Comparison of ENCODE assay signal across 9 cellular contexts in the genomic region with DNA sequence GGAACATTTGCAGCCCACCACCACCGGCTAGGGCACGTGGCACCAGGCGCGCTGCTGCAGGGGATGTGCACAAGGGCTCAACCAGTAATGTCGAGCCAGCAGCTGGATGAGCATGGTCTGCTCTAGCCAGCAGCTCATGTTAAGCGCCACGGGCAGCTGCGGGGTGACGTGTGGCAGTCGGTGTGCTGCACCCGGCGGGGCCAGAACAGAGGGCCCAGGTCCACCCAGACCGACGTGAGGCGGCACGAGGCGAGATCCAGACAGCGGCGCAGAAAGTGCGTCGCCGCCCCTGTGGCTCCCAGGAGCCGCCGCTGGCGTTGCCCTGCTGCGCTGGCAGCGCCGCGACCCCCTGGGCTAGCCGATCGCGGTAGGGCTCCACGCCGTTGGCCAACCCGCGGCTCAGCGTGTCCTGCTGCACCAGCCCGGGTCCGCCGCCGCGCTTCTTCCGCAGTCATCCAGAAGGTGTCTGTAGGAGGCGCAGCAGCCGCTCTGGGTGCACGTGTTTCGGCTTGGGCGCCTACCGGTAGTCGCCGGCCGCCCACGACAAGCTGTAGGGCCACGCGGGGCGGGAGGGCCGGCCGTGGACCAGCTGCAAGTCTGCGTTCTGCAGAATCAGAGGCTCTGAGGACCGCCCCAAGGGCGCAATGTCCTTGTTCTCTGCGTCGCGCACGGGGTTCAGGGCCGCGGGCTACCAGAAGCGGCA. TPM values are rescaled to one million over a fixed set of nuclear protein-coding genes. Genes with fewer than 3 reads are reported as not detected.
DNase-seq lines count a peak whose midpoint lies in the region; ATAC-seq and TF ChIP-seq lines count a peak whose summit lies in the region.
"Had no signal": no experiment of that assay in that cellular context is flagged by ENCODE, and none has a peak within 500 bp of the region (broad histone marks: within the 10 kb centered on the region; RNA-seq: fewer than 3 reads in every experiment).

No MANE protein-coding gene starts in this region.

- CTCF ChIA-PET in CD8-positive, alpha-beta T cell (lab: Charles Lee): interaction anchor here (0.6 to 6.9 kb wide), 26 partner anchors 8 to 357 kb away, joined by 3 to 153 read pairs (median 6); a partner anchor contains a TSS

- no peaks in the 10 kb centered on the region for H3K36me3 Mint-ChIP-seq in CD8-positive, alpha-beta T cell
- peaks cover 3% of the 10 kb centered on the region for H3K36me3 Mint-ChIP-seq in activated T-cell treated with anti-CD3 and anti-CD28 coated beads, Interleukin-2, amount 50 U/mL, for 4 hours (ENCODE audit: insufficient read depth)

- no peaks in the 10 kb centered on the region for H3K36me3 ChIP-seq in CD8-positive, alpha-beta T cell (ENCODE audit: insufficient read depth, low read length)
- H3K36me3 ChIP-seq in suprapubic skin: peaks cover 13% of the 10 kb centered on the region

- POLR2A ChIA-PET in CD8-positive, alpha-beta T cell (lab: Charles Lee): interaction anchor here (0.8 to 1.5 kb wide), 5 partner anchors 9 to 44 kb away, joined by 3 to 5 read pairs (median 3); a partner anchor contains a TSS

- no peak for TF ChIP-seq POLR2A in suprapubic skin (IDR thresholded peaks at IDR 0.05)

- H3K27ac ChIP-seq in CD8-positive, alpha-beta T cell (ENCODE audit: low read depth, low read length): no peak overlapping the region
- no peak overlapping the region for H3K27ac ChIP-seq in suprapubic skin

- TF ChIP-seq EP300 in suprapubic skin (IDR thresholded peaks at IDR 0.05): no peak

- no peak overlapping the region for H3K27ac Mint-ChIP-seq in CD8-positive, alpha-beta T cell

- H3K9me3 ChIP-seq in CD8-positive, alpha-beta T cell (ENCODE audit: low read length): no peaks in the 10 kb centered on the region
- no peaks in the 10 kb centered on the region for H3K9me3 ChIP-seq in suprapubic skin

- H3K4me3 ChIP-seq in CD8-positive, alpha-beta T cell (ENCODE audit: low read depth, low read length): peak overlapping the region; percentile 59
- H3K4me3 ChIP-seq in fibroblast of the aortic adventitia (ENCODE audit: low read depth, low read length) (peak overlapping the region; percentile 35), suprapubic skin (peak overlapping the region; percentile 49)

- TF ChIP-seq CTCF in CD8-positive, alpha-beta T cell (IDR thresholded peaks at IDR 0.05): peak; percentile 30
- TF ChIP-seq CTCF in fibroblast of the aortic adventitia (IDR thresholded peaks at IDR 0.05; ENCODE audit: insufficient read depth, low read length) (peak; percentile 46), suprapubic skin (IDR thresholded peaks at IDR 0.05) (peak; percentile 7 to 52)

- peak; percentile 28 to 73 (median 60) for DNase-seq in CD8-positive, alpha-beta T cell
- DNase-seq in NCI-H1105 (lab: John Stamatoyannopoulos, UW): peak; percentile 38
- DNase-seq in activated T-cell treated with anti-CD3 and anti-CD28 coated beads, Interleukin-2, amount 50 U/mL, for 4 hours: peak; percentile 56
- peak; percentile 38 for DNase-seq in fibroblast of the aortic adventitia (ENCODE audit: low read depth)
- DNase-seq in occipital lobe (lab: John Stamatoyannopoulos, UW): peak; percentile 38
- no peak for DNase-seq in suprapubic skin (ENCODE audit: low spot score in 2 of 2)
- DNase-seq in RKO (ENCODE audit: low spot score): no peak

- peaks cover 24% of the 10 kb centered on the region for H3K27me3 Mint-ChIP-seq in CD8-positive, alpha-beta T cell (ENCODE audit: low read depth)
- H3K27me3 Mint-ChIP-seq in activated T-cell treated with anti-CD3 and anti-CD28 coated beads, Interleukin-2, amount 50 U/mL, for 4 hours (ENCODE audit: low read depth): peaks cover 22% of the 10 kb centered on the region

- H3K4me3 Mint-ChIP-seq in CD8-positive, alpha-beta T cell: peak overlapping the region; percentile 65
- H3K4me3 Mint-ChIP-seq in activated T-cell treated with anti-CD3 and anti-CD28 coated beads, Interleukin-2, amount 50 U/mL, for 4 hours: peak overlapping the region; percentile 57

- H3K9me3 Mint-ChIP-seq in CD8-positive, alpha-beta T cell: no peaks in the 10 kb centered on the region
- H3K9me3 Mint-ChIP-seq in activated T-cell treated with anti-CD3 and anti-CD28 coated beads, Interleukin-2, amount 50 U/mL, for 4 hours: no peaks in the 10 kb centered on the region

- peaks cover 16% of the 10 kb centered on the region for H3K4me1 ChIP-seq in CD8-positive, alpha-beta T cell (ENCODE audit: insufficient read depth, low read length)
- H3K4me1 ChIP-seq in suprapubic skin: peaks cover 20% of the 10 kb centered on the region

- 4% methylated on average over 8 of the region's 68 CpGs for WGBS in suprapubic skin

- ATAC-seq in CD8-positive, alpha-beta T cell: peak; percentile 77
- peak; percentile 77 to 79 for ATAC-seq in activated T-cell treated with anti-CD3 and anti-CD28 coated beads, Interleukin-2, amount 50 U/mL, for 4 hours
- no peak for ATAC-seq in GM18517 (IDR thresholded peaks at IDR 0.05; ENCODE audit: unreplicated experiment)

- peaks cover 15% of the 10 kb centered on the region for H3K4me1 Mint-ChIP-seq in CD8-positive, alpha-beta T cell (ENCODE audit: low read depth)
- peaks cover 12% of the 10 kb centered on the region for H3K4me1 Mint-ChIP-seq in activated T-cell treated with anti-CD3 and anti-CD28 coated beads, Interleukin-2, amount 50 U/mL, for 4 hours (ENCODE audit: low read depth)

- intact Hi-C loops in CD8-positive, alpha-beta T cell (cut with DNase I, micrococcal nuclease): loop anchor here in 1 of 2 experiments (1.0 kb wide), 1 partner anchor 26 kb away; a partner anchor contains a TSS

- H3K27me3 ChIP-seq in CD8-positive, alpha-beta T cell (ENCODE audit: insufficient read depth, low read length): peaks cover 3% of the 10 kb centered on the region
- H3K27me3 ChIP-seq in suprapubic skin: peaks cover 29% of the 10 kb centered on the region

RNA-seq across cellular contexts. Expression of a gene that starts 4.6 kb away (rescaled TPM):
- total RNA-seq in CD8-positive, alpha-beta T cell: not detected
- total RNA-seq in activated T-cell treated with anti-CD3 and anti-CD28 coated beads, Interleukin-2, amount 50 U/mL, for 4 hours: not detected
- total RNA-seq in fibroblast of the aortic adventitia (ENCODE audit: low replicate concordance): not detected in 2 replicates
- total RNA-seq in occipital lobe: not detected
- not detected for total RNA-seq in suprapubic skin
- total RNA-seq: temporal lobe had no signal

RNA-seq across cellular contexts. Expression of a gene that starts 10.8 kb away (rescaled TPM):
- 1 to 10 TPM; 1.3 to 1.6 TPM for total RNA-seq in CD8-positive, alpha-beta T cell
- total RNA-seq in activated T-cell treated with anti-CD3 and anti-CD28 coated beads, Interleukin-2, amount 50 U/mL, for 4 hours: 10 to 100 TPM in 1 of 3 donors, 1 to 10 TPM in 2; 6.5 to 12.3 (median 8.6) TPM
- 13.1 and 16.2 TPM in 2 replicates for total RNA-seq in fibroblast of the aortic adventitia (ENCODE audit: low replicate concordance)
- 8.3 TPM for total RNA-seq in occipital lobe
- total RNA-seq in suprapubic skin: 10 to 100 TPM; 11.3 to 34.5 (median 20.1) TPM

RNA-seq across cellular contexts. Expression of a gene that starts 25.6 kb away (rescaled TPM):
- 10 to 100 TPM; 18.8 to 21.4 TPM for total RNA-seq in CD8-positive, alpha-beta T cell
- 10 to 100 TPM; 28.0 to 30.4 (median 29.7) TPM for total RNA-seq in activated T-cell treated with anti-CD3 and anti-CD28 coated beads, Interleukin-2, amount 50 U/mL, for 4 hours
- total RNA-seq in fibroblast of the aortic adventitia (ENCODE audit: low replicate concordance): 19.0 and 38.6 TPM in 2 replicates
- 13.7 TPM for total RNA-seq in occipital lobe
- total RNA-seq in suprapubic skin: 10 to 100 TPM; 22.7 to 38.6 (median 32.7) TPM

RNA-seq across cellular contexts. Expression of a gene that starts 30.7 kb away (rescaled TPM):
- total RNA-seq in CD8-positive, alpha-beta T cell: 100 to 1,000 TPM; 510 to 518 TPM
- 100 to 1,000 TPM; 448 to 518 (median 461) TPM for total RNA-seq in activated T-cell treated with anti-CD3 and anti-CD28 coated beads, Interleukin-2, amount 50 U/mL, for 4 hours
- total RNA-seq in fibroblast of the aortic adventitia (ENCODE audit: low replicate concordance): 181 and 457 TPM in 2 replicates
- 702 TPM for total RNA-seq in occipital lobe
- 100 to 1,000 TPM; 379 to 589 (median 576) TPM for total RNA-seq in suprapubic skin

Comparison
In these comparisons a context has a peak if more than half of its experiments do, and no peak if none do; other contexts are left out.
1. DNase-seq: peak in CD8-positive, alpha-beta T cell (7 of 7), NCI-H1105 (single experiment), activated T-cell treated with anti-CD3 and anti-CD28 coated beads, Interleukin-2, amount 50 U/mL, for 4 hours (single experiment), fibroblast of the aortic adventitia (single experiment) and occipital lobe (single experiment); none in suprapubic skin (0 of 2) and RKO (single experiment).
2. Peak in every context shown above with its lines, with median percentiles within 50 percentile points of each other: H3K4me3 ChIP-seq and CTCF ChIP-seq.